In genomic region chr7:1193593-1194424, GRCh38 we compare ENCODE assay signal across 9 cellular contexts. TPM values are rescaled to one million over a fixed set of nuclear protein-coding genes. Genes with fewer than 3 reads are reported as not detected.
DNase-seq lines count a peak whose midpoint lies in the region; ATAC-seq and TF ChIP-seq lines count a peak whose summit lies in the region.
"Had no signal": no experiment of that assay in that cellular context is flagged by ENCODE, and none has a peak within 500 bp of the region (broad histone marks: within the 10 kb centered on the region; RNA-seq: fewer than 3 reads in every experiment).

No MANE protein-coding gene starts in this region.

- H3K4me1 ChIP-seq in left ventricle myocardium inferior (no peaks in the 10 kb centered on the region), smooth muscle cell (ENCODE audit: low read depth) (no peaks in the 10 kb centered on the region)

- no peak overlapping the region for H3K9ac ChIP-seq in smooth muscle cell (ENCODE audit: low read depth)

- H3K4me3 ChIP-seq in left ventricle myocardium inferior (no peak overlapping the region), smooth muscle cell (no peak overlapping the region)

- no peaks in the 10 kb centered on the region for H3K79me2 ChIP-seq in smooth muscle cell (ENCODE audit: low read depth)

- no peak overlapping the region for H3K4me2 ChIP-seq in smooth muscle cell

- peaks cover 0 to 17% of the 10 kb centered on the region in 2 donors for H3K36me3 Mint-ChIP-seq in activated naive CD4-positive, alpha-beta T cell treated with anti-CD3 and anti-CD28 coated beads, Interleukin-2, amount 50 U/mL, for 72 hours
- H3K36me3 Mint-ChIP-seq: activated naive CD4-positive, alpha-beta T cell treated with anti-CD3 and anti-CD28 coated beads, Interleukin-2, amount 50 U/mL, for 24 hours had no signal

- intact Hi-C loops in left ventricle myocardium inferior (cut with micrococcal nuclease) = no loop called here

- H3K27ac ChIP-seq in left ventricle myocardium inferior (replicated peaks) (no peak overlapping the region), smooth muscle cell (ENCODE audit: low read depth) (no peak overlapping the region)

- no peak overlapping the region for H3K27ac Mint-ChIP-seq in activated naive CD4-positive, alpha-beta T cell treated with anti-CD3 and anti-CD28 coated beads, Interleukin-2, amount 50 U/mL, for 72 hours
- H3K27ac Mint-ChIP-seq: activated naive CD4-positive, alpha-beta T cell treated with anti-CD3 and anti-CD28 coated beads, Interleukin-2, amount 50 U/mL, for 24 hours had no signal

- no peaks in the 10 kb centered on the region for H3F3A ChIP-seq in smooth muscle cell (ENCODE audit: low read depth)

- H2AFZ ChIP-seq in smooth muscle cell (ENCODE audit: low read depth) = no peak overlapping the region

- peak; percentile 19 for DNase-seq in stimulated activated CD4-positive, alpha-beta T cell treated with anti-CD3 and anti-CD28 coated beads, Interleukin-12 subunit alpha, Interleukin-12 subunit beta, amount 100 ng/mL, for 4 hours
- no peak for DNase-seq in stimulated activated CD4-positive, alpha-beta T cell treated with anti-CD3 and anti-CD28 coated beads, Interleukin-1b, Interleukin-23, amount 100 ng/mL, for 48 hours
- DNase-seq in NCI-H526 treated with DMSO at 0.1 percent for 48 hours (lab: John Stamatoyannopoulos, UW) (peak; percentile 29), left ventricle myocardium inferior (peak; percentile 58), smooth muscle cell (lab: John Stamatoyannopoulos, UW; ENCODE audit: unreplicated experiment) (no peak), NCI-H774 (lab: John Stamatoyannopoulos, UW) (no peak)
- DNase-seq in activated naive CD4-positive, alpha-beta T cell treated with anti-CD3 and anti-CD28 coated beads, Interleukin-2, amount 50 U/mL, for 72 hours (ENCODE audit: low spot score in 2 of 2) = peak in 1 of 2 donors; percentile 48

- H3K9me3 ChIP-seq in left ventricle myocardium inferior (replicated peaks) (no peaks in the 10 kb centered on the region), smooth muscle cell (replicated peaks; ENCODE audit: low read depth) (no peaks in the 10 kb centered on the region)

- ATAC-seq in activated naive CD4-positive, alpha-beta T cell treated with anti-CD3 and anti-CD28 coated beads, Interleukin-2, amount 50 U/mL, for 72 hours = peak; percentile 54 to 88
- no peak for ATAC-seq in HG02981 (IDR thresholded peaks at IDR 0.05; ENCODE audit: unreplicated experiment)

- no peaks in the 10 kb centered on the region for H4K20me1 ChIP-seq in smooth muscle cell (ENCODE audit: low read depth)

- peaks cover 80% of the 10 kb centered on the region for H3K27me3 ChIP-seq in left ventricle myocardium inferior (ENCODE audit: low read depth)
- H3K27me3 ChIP-seq in smooth muscle cell (ENCODE audit: low read depth) = peaks cover 33% of the 10 kb centered on the region

- 62% methylated on average over 36 of the region's 36 CpGs for WGBS in smooth muscle cell (ENCODE audit: low lambda C conversion rate)

- H3K36me3 ChIP-seq in left ventricle myocardium inferior (no peaks in the 10 kb centered on the region), smooth muscle cell (ENCODE audit: low read depth) (no peaks in the 10 kb centered on the region)

- H3K9me3 Mint-ChIP-seq in activated naive CD4-positive, alpha-beta T cell treated with anti-CD3 and anti-CD28 coated beads, Interleukin-2, amount 50 U/mL, for 72 hours = peaks cover 0 to 13% of the 10 kb centered on the region in 2 donors
- H3K9me3 Mint-ChIP-seq: activated naive CD4-positive, alpha-beta T cell treated with anti-CD3 and anti-CD28 coated beads, Interleukin-2, amount 50 U/mL, for 24 hours had no signal

- TF ChIP-seq CTCF in left ventricle myocardium inferior (IDR thresholded peaks at IDR 0.05; ENCODE audit: borderline replicate concordance) = peak; percentile 67
- TF ChIP-seq CTCF in smooth muscle cell (IDR thresholded peaks at IDR 0.05; ENCODE audit: borderline replicate concordance, insufficient read depth, poor library complexity, severe bottlenecking) = peak; percentile 24

RNA-seq across cellular contexts. Expression of gene ZFAND2A, which starts 33.8 kb away (rescaled TPM):
- total RNA-seq in activated naive CD4-positive, alpha-beta T cell treated with anti-CD3 and anti-CD28 coated beads, Interleukin-2, amount 50 U/mL, for 72 hours = 10 to 100 TPM; 27.6 to 29.8 TPM
- total RNA-seq in left ventricle myocardium inferior = 6.6 TPM
- 16.2 and 21.1 TPM in 2 replicates for total RNA-seq in smooth muscle cell
- polyA plus RNA-seq in smooth muscle cell = 29.9 and 34.2 TPM in 2 replicates

RNA-seq across cellular contexts. Expression of gene UNCX, which starts 38.9 kb away (rescaled TPM):
- total RNA-seq in activated naive CD4-positive, alpha-beta T cell treated with anti-CD3 and anti-CD28 coated beads, Interleukin-2, amount 50 U/mL, for 72 hours = not detected
- total RNA-seq in left ventricle myocardium inferior (not detected), smooth muscle cell (not detected in 2 replicates)
- polyA plus RNA-seq in smooth muscle cell = not detected in 2 replicates

Comparison
In these comparisons a context has a peak if more than half of its experiments do, and no peak if none do; other contexts are left out.
1. DNase-seq: peak in stimulated activated CD4-positive, alpha-beta T cell treated with anti-CD3 and anti-CD28 coated beads, Interleukin-12 subunit alpha, Interleukin-12 subunit beta, amount 100 ng/mL, for 4 hours (single experiment), NCI-H526 treated with DMSO at 0.1 percent for 48 hours (single experiment) and left ventricle myocardium inferior (single experiment); none in stimulated activated CD4-positive, alpha-beta T cell treated with anti-CD3 and anti-CD28 coated beads, Interleukin-1b, Interleukin-23, amount 100 ng/mL, for 48 hours (single experiment), smooth muscle cell (single experiment) and NCI-H774 (single experiment).